ENCODE assay signal across 8 cellular contexts in genomic region chr2:210476194-210477128, GRCh38. TPM values are rescaled to one million over a fixed set of nuclear protein-coding genes. Genes with fewer than 3 reads are reported as not detected.
DNase-seq lines count a peak whose midpoint lies in the region; ATAC-seq lines count a peak whose summit lies in the region.

Gene LANCL1 (minus strand): TSS chr2:210476759. CDS start chr2:210476396, 363 bp downstream.

- peaks cover 26% of the 10 kb centered on the region for H3K36me3 ChIP-seq in BLaER1

- no peaks in the 10 kb centered on the region for H3K9me3 ChIP-seq in BLaER1

- DNase-seq in NCI-H69 (lab: John Stamatoyannopoulos, UW) (peak; percentile 90), left lobe of liver (ENCODE audit: low spot score) (peak; percentile 92)
- peak; percentile 52 to 72 for DNase-seq in activated CD4-positive, alpha-beta T cell treated with anti-CD3 and anti-CD28 coated beads, Interleukin-2, amount 50 U/mL, for 24 hours (ENCODE audit: low read depth in 1 of 2, low spot score in 1 of 2)
- DNase-seq in stimulated activated CD4-positive, alpha-beta T cell treated with anti-CD3 and anti-CD28 coated beads, Interleukin-2, amount 100 ng/mL, for 4 hours (ENCODE audit: low read depth): peak; percentile 72

- H4K20me1 ChIP-seq in BLaER1: no peaks in the 10 kb centered on the region

- H3K9ac ChIP-seq in BLaER1: peak within 1 kb of the TSS; percentile 93

- H3K4me3 ChIP-seq in BLaER1: peak within 1 kb of the TSS; percentile 85

- H3K4me1 ChIP-seq in BLaER1: peaks cover 29% of the 10 kb centered on the region

- H3K4me2 ChIP-seq in BLaER1: peak within 1 kb of the TSS; percentile 78

- no peaks in the 10 kb centered on the region for H3K9me3 Mint-ChIP-seq in dendritic cell treated with granulocyte-macrophage colony-stimulating factor and Interleukin-4, amounts not matched to agents 40 ng/mL and 50 ng/mL, for 4 days

- H3K4me3 Mint-ChIP-seq in dendritic cell treated with granulocyte-macrophage colony-stimulating factor and Interleukin-4, amounts not matched to agents 40 ng/mL and 50 ng/mL, for 4 days: peak within 1 kb of the TSS; percentile 91

- peak; percentile 100 for ATAC-seq in GM19324 (IDR thresholded peaks at IDR 0.05; ENCODE audit: low FRiP score, unreplicated experiment)
- peak; percentile 100 for ATAC-seq in HG03469 (IDR thresholded peaks at IDR 0.05; ENCODE audit: unreplicated experiment)
- peak; percentile 99 for ATAC-seq in left lobe of liver

- H3K27ac Mint-ChIP-seq in dendritic cell treated with granulocyte-macrophage colony-stimulating factor and Interleukin-4, amounts not matched to agents 40 ng/mL and 50 ng/mL, for 4 days: peak within 1 kb of the TSS; percentile 83

- peaks cover 13% of the 10 kb centered on the region for H3K4me1 Mint-ChIP-seq in dendritic cell treated with granulocyte-macrophage colony-stimulating factor and Interleukin-4, amounts not matched to agents 40 ng/mL and 50 ng/mL, for 4 days (ENCODE audit: low read depth)

- H3K27ac ChIP-seq in BLaER1: peak within 1 kb of the TSS; percentile 92

- peaks cover 13% of the 10 kb centered on the region for H3K36me3 Mint-ChIP-seq in dendritic cell treated with granulocyte-macrophage colony-stimulating factor and Interleukin-4, amounts not matched to agents 40 ng/mL and 50 ng/mL, for 4 days (ENCODE audit: low read depth)

- no peaks in the 10 kb centered on the region for H3K27me3 ChIP-seq in BLaER1

- intact Hi-C loops in dendritic cell treated with granulocyte-macrophage colony-stimulating factor and Interleukin-4, amounts not matched to agents 40 ng/mL and 50 ng/mL, for 4 days (cut with micrococcal nuclease): no loop called here

- no peaks in the 10 kb centered on the region for H3K27me3 Mint-ChIP-seq in dendritic cell treated with granulocyte-macrophage colony-stimulating factor and Interleukin-4, amounts not matched to agents 40 ng/mL and 50 ng/mL, for 4 days

RNA-seq across cellular contexts. Expression of gene LANCL1, which starts in this region (rescaled TPM):
- 15.6 TPM for total RNA-seq in left lobe of liver

Comparison
In these comparisons a context has a peak if more than half of its experiments do, and no peak if none do; other contexts are left out.
1. Peak in every context shown above with its lines: DNase-seq, ATAC-seq, H3K4me3 ChIP-seq and H3K27ac ChIP-seq.